1 cellular context compared by ENCODE assay signal in the genomic region with DNA sequence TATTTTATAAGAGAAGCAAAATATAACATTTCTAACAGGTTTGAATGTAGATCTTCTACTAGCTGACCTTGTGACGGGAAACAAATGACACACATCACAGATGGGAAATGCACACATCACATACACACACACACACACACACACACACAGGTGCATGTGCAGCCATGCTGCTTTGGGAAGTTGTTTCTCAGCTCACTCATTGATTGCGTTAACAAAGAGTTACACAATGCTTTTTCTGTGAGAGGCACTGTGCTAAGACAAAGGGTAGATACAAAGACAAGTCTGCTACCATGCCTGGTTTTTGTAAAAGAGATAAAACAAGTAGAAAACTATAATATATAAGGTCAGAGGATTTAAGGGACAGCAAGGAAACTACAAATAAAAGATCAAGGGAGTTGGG.
TF ChIP-seq lines count a peak whose summit lies in the region.

No MANE protein-coding gene starts in this region.

TF ChIP-seq in HepG2, 621 proteins besides CTCF, POLR2A, EP300 and RAD21 (continued from another document):
- TF ChIP-seq, protein P1, sequence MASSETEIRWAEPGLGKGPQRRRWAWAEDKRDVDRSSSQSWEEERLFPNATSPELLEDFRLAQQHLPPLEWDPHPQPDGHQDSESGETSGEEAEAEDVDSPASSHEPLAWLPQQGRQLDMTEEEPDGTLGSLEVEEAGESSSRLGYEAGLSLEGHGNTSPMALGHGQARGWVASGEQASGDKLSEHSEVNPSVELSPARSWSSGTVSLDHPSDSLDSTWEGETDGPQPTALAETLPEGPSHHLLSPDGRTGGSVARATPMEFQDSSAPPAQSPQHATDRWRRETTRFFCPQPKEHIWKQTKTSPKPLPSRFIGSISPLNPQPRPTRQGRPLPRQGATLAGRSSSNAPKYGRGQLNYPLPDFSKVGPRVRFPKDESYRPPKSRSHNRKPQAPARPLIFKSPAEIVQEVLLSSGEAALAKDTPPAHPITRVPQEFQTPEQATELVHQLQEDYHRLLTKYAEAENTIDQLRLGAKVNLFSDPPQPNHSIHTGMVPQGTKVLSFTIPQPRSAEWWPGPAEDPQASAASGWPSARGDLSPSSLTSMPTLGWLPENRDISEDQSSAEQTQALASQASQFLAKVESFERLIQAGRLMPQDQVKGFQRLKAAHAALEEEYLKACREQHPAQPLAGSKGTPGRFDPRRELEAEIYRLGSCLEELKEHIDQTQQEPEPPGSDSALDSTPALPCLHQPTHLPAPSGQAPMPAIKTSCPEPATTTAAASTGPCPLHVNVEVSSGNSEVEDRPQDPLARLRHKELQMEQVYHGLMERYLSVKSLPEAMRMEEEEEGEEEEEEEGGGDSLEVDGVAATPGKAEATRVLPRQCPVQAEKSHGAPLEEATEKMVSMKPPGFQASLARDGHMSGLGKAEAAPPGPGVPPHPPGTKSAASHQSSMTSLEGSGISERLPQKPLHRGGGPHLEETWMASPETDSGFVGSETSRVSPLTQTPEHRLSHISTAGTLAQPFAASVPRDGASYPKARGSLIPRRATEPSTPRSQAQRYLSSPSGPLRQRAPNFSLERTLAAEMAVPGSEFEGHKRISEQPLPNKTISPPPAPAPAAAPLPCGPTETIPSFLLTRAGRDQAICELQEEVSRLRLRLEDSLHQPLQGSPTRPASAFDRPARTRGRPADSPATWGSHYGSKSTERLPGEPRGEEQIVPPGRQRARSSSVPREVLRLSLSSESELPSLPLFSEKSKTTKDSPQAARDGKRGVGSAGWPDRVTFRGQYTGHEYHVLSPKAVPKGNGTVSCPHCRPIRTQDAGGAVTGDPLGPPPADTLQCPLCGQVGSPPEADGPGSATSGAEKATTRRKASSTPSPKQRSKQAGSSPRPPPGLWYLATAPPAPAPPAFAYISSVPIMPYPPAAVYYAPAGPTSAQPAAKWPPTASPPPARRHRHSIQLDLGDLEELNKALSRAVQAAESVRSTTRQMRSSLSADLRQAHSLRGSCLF (CRISPR knock-in tag; IDR thresholded peaks at IDR 0.05; ENCODE audit: borderline replicate concordance) = no peak
- TF ChIP-seq, protein P2, sequence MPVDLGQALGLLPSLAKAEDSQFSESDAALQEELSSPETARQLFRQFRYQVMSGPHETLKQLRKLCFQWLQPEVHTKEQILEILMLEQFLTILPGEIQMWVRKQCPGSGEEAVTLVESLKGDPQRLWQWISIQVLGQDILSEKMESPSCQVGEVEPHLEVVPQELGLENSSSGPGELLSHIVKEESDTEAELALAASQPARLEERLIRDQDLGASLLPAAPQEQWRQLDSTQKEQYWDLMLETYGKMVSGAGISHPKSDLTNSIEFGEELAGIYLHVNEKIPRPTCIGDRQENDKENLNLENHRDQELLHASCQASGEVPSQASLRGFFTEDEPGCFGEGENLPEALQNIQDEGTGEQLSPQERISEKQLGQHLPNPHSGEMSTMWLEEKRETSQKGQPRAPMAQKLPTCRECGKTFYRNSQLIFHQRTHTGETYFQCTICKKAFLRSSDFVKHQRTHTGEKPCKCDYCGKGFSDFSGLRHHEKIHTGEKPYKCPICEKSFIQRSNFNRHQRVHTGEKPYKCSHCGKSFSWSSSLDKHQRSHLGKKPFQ (CRISPR knock-in tag; IDR thresholded peaks at IDR 0.05; ENCODE audit: insufficient replicate concordance) = no peak
- TF ChIP-seq, protein P3, sequence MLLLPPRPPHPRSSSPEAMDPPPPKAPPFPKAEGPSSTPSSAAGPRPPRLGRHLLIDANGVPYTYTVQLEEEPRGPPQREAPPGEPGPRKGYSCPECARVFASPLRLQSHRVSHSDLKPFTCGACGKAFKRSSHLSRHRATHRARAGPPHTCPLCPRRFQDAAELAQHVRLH (CRISPR knock-in tag; IDR thresholded peaks at IDR 0.05; ENCODE audit: borderline replicate concordance, low read depth) = no peak
- TF ChIP-seq, protein P4, sequence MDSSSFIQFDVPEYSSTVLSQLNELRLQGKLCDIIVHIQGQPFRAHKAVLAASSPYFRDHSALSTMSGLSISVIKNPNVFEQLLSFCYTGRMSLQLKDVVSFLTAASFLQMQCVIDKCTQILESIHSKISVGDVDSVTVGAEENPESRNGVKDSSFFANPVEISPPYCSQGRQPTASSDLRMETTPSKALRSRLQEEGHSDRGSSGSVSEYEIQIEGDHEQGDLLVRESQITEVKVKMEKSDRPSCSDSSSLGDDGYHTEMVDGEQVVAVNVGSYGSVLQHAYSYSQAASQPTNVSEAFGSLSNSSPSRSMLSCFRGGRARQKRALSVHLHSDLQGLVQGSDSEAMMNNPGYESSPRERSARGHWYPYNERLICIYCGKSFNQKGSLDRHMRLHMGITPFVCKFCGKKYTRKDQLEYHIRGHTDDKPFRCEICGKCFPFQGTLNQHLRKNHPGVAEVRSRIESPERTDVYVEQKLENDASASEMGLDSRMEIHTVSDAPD (CRISPR knock-in tag; IDR thresholded peaks at IDR 0.05) = no peak
- no peak for TF ChIP-seq PLRG1 (conservative IDR thresholded peaks at IDR 0.05)
- no peak for TF ChIP-seq ZNF678 (CRISPR knock-in tag; IDR thresholded peaks at IDR 0.05)
- no peak for TF ChIP-seq ZSCAN31 (CRISPR knock-in tag; IDR thresholded peaks at IDR 0.05; ENCODE audit: low read depth)
- TF ChIP-seq ZNF619 (CRISPR knock-in tag; IDR thresholded peaks at IDR 0.05) = no peak
- TF ChIP-seq, protein P5, sequence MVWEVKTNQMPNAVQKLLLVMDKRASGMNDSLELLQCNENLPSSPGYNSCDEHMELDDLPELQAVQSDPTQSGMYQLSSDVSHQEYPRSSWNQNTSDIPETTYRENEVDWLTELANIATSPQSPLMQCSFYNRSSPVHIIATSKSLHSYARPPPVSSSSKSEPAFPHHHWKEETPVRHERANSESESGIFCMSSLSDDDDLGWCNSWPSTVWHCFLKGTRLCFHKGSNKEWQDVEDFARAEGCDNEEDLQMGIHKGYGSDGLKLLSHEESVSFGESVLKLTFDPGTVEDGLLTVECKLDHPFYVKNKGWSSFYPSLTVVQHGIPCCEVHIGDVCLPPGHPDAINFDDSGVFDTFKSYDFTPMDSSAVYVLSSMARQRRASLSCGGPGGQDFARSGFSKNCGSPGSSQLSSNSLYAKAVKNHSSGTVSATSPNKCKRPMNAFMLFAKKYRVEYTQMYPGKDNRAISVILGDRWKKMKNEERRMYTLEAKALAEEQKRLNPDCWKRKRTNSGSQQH (CRISPR knock-in tag; IDR thresholded peaks at IDR 0.05; ENCODE audit: low read depth) = 0 out of 2 replicates have a peak, but pooled peaks have one; percentile 28
- no peak for TF ChIP-seq MTF1 (CRISPR knock-in tag; IDR thresholded peaks at IDR 0.05)
- no peak for TF ChIP-seq KAT7 (CRISPR knock-in tag; IDR thresholded peaks at IDR 0.05; ENCODE audit: borderline replicate concordance)
- TF ChIP-seq KDM3A (CRISPR knock-in tag; IDR thresholded peaks at IDR 0.05; ENCODE audit: low read depth) = no peak
- TF ChIP-seq POGZ (CRISPR knock-in tag; IDR thresholded peaks at IDR 0.05) = no peak
- no peak for TF ChIP-seq ZBTB20 (CRISPR knock-in tag; IDR thresholded peaks at IDR 0.05; ENCODE audit: borderline replicate concordance, low read depth)
- TF ChIP-seq NFKB2 (CRISPR knock-in tag; IDR thresholded peaks at IDR 0.05; ENCODE audit: borderline replicate concordance) = no peak
- TF ChIP-seq TBP (CRISPR knock-in tag; IDR thresholded peaks at IDR 0.05) = no peak
- TF ChIP-seq, protein P6, sequence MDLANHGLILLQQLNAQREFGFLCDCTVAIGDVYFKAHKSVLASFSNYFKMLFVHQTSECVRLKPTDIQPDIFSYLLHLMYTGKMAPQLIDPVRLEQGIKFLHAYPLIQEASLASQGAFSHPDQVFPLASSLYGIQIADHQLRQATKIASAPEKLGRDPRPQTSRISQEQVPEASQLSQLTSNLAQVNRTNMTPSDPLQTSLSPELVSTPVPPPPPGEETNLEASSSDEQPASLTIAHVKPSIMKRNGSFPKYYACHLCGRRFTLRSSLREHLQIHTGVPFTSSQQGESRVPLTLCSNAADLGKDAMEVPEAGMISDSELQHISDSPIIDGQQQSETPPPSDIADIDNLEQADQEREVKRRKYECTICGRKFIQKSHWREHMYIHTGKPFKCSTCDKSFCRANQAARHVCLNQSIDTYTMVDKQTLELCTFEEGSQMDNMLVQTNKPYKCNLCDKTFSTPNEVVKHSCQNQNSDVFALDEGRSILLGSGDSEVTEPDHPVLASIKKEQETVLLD (CRISPR knock-in tag; IDR thresholded peaks at IDR 0.05; ENCODE audit: low read depth) = no peak
- TF ChIP-seq, protein P7, sequence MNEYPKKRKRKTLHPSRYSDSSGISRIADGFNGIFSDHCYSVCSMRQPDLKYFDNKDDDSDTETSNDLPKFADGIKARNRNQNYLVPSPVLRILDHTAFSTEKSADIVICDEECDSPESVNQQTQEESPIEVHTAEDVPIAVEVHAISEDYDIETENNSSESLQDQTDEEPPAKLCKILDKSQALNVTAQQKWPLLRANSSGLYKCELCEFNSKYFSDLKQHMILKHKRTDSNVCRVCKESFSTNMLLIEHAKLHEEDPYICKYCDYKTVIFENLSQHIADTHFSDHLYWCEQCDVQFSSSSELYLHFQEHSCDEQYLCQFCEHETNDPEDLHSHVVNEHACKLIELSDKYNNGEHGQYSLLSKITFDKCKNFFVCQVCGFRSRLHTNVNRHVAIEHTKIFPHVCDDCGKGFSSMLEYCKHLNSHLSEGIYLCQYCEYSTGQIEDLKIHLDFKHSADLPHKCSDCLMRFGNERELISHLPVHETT (CRISPR knock-in tag; conservative IDR thresholded peaks at IDR 0.05) = no peak
- no peak for TF ChIP-seq JARID2 (CRISPR knock-in tag; IDR thresholded peaks at IDR 0.05; ENCODE audit: insufficient replicate concordance)
- TF ChIP-seq NFKBIZ (CRISPR knock-in tag; IDR thresholded peaks at IDR 0.05) = no peak
- no peak for TF ChIP-seq SNRNP70 (IDR thresholded peaks at IDR 0.05; ENCODE audit: low read depth, low read length)
- no peak for TF ChIP-seq NFYC (CRISPR knock-in tag; IDR thresholded peaks at IDR 0.05)
- TF ChIP-seq ZNF75D (CRISPR knock-in tag; IDR thresholded peaks at IDR 0.05; ENCODE audit: borderline replicate concordance) = no peak
- TF ChIP-seq, protein P8, sequence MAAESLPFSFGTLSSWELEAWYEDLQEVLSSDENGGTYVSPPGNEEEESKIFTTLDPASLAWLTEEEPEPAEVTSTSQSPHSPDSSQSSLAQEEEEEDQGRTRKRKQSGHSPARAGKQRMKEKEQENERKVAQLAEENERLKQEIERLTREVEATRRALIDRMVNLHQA (CRISPR knock-in tag; IDR thresholded peaks at IDR 0.05) = no peak
- TF ChIP-seq ZNF331 (CRISPR knock-in tag; IDR thresholded peaks at IDR 0.05) = no peak
- TF ChIP-seq, protein P9, sequence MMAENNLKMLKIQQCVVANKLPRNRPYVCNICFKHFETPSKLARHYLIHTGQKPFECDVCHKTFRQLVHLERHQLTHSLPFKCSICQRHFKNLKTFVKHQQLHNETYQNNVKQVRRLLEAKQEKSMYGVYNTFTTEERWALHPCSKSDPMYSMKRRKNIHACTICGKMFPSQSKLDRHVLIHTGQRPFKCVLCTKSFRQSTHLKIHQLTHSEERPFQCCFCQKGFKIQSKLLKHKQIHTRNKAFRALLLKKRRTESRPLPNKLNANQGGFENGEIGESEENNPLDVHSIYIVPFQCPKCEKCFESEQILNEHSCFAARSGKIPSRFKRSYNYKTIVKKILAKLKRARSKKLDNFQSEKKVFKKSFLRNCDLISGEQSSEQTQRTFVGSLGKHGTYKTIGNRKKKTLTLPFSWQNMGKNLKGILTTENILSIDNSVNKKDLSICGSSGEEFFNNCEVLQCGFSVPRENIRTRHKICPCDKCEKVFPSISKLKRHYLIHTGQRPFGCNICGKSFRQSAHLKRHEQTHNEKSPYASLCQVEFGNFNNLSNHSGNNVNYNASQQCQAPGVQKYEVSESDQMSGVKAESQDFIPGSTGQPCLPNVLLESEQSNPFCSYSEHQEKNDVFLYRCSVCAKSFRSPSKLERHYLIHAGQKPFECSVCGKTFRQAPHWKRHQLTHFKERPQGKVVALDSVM (CRISPR knock-in tag; IDR thresholded peaks at IDR 0.05) = no peak
- no peak for TF ChIP-seq ATRX (CRISPR knock-in tag; IDR thresholded peaks at IDR 0.05; ENCODE audit: borderline replicate concordance)
- TF ChIP-seq MIXL1 (CRISPR knock-in tag; IDR thresholded peaks at IDR 0.05) = no peak
- TF ChIP-seq ZSCAN22 (CRISPR knock-in tag; IDR thresholded peaks at IDR 0.05) = no peak
- TF ChIP-seq ZNF839 (CRISPR knock-in tag; IDR thresholded peaks at IDR 0.05; ENCODE audit: borderline replicate concordance) = no peak
- TF ChIP-seq RFX3 (CRISPR knock-in tag; IDR thresholded peaks at IDR 0.05) = no peak
- no peak for TF ChIP-seq HNRNPH1 (optimal IDR thresholded peaks at IDR 0.05; ENCODE audit: low read depth, low read length)
- no peak for TF ChIP-seq ZNF782 (CRISPR knock-in tag; IDR thresholded peaks at IDR 0.05; ENCODE audit: borderline replicate concordance)
- TF ChIP-seq, protein P10, sequence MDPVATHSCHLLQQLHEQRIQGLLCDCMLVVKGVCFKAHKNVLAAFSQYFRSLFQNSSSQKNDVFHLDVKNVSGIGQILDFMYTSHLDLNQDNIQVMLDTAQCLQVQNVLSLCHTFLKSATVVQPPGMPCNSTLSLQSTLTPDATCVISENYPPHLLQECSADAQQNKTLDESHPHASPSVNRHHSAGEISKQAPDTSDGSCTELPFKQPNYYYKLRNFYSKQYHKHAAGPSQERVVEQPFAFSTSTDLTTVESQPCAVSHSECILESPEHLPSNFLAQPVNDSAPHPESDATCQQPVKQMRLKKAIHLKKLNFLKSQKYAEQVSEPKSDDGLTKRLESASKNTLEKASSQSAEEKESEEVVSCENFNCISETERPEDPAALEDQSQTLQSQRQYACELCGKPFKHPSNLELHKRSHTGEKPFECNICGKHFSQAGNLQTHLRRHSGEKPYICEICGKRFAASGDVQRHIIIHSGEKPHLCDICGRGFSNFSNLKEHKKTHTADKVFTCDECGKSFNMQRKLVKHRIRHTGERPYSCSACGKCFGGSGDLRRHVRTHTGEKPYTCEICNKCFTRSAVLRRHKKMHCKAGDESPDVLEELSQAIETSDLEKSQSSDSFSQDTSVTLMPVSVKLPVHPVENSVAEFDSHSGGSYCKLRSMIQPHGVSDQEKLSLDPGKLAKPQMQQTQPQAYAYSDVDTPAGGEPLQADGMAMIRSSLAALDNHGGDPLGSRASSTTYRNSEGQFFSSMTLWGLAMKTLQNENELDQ (CRISPR knock-in tag; IDR thresholded peaks at IDR 0.05; ENCODE audit: borderline replicate concordance) = no peak
- TF ChIP-seq SP2 (CRISPR knock-in tag; IDR thresholded peaks at IDR 0.05) = no peak
